ENCODE assay signal across 1 cellular context in the genomic region with DNA sequence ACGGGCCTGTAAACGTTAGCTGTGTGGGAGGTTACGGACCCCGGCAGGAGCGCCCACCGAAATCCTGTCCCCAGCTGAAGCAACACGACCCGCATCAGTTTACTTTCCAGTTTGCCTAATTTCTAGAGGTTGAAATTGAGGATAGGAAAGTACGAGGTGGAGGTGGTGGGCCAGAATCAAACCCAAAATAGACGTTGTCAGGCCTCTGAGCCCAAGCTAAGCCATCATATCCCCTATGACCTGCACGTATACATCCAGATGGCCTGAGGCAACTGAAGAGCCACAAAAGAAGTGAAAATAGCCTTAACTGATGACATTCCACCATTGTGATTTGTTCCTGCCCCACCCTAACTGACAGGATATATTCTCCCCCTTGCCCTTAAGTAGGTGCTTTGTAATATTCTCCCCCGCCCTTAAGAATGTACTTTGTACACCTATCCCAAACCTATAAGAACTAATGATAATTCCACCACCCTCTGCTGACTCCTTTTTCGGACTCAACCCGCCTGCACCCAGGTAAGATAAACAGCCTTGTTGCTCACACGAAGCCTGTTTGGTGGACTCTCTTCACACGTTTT.
TF ChIP-seq lines count a peak whose summit lies in the region.

No MANE protein-coding gene starts in this region.

TF ChIP-seq in HEK293, 187 proteins besides CTCF, POLR2A, EP300 and RAD21 (continued from another document):
- TF ChIP-seq, protein P1, sequence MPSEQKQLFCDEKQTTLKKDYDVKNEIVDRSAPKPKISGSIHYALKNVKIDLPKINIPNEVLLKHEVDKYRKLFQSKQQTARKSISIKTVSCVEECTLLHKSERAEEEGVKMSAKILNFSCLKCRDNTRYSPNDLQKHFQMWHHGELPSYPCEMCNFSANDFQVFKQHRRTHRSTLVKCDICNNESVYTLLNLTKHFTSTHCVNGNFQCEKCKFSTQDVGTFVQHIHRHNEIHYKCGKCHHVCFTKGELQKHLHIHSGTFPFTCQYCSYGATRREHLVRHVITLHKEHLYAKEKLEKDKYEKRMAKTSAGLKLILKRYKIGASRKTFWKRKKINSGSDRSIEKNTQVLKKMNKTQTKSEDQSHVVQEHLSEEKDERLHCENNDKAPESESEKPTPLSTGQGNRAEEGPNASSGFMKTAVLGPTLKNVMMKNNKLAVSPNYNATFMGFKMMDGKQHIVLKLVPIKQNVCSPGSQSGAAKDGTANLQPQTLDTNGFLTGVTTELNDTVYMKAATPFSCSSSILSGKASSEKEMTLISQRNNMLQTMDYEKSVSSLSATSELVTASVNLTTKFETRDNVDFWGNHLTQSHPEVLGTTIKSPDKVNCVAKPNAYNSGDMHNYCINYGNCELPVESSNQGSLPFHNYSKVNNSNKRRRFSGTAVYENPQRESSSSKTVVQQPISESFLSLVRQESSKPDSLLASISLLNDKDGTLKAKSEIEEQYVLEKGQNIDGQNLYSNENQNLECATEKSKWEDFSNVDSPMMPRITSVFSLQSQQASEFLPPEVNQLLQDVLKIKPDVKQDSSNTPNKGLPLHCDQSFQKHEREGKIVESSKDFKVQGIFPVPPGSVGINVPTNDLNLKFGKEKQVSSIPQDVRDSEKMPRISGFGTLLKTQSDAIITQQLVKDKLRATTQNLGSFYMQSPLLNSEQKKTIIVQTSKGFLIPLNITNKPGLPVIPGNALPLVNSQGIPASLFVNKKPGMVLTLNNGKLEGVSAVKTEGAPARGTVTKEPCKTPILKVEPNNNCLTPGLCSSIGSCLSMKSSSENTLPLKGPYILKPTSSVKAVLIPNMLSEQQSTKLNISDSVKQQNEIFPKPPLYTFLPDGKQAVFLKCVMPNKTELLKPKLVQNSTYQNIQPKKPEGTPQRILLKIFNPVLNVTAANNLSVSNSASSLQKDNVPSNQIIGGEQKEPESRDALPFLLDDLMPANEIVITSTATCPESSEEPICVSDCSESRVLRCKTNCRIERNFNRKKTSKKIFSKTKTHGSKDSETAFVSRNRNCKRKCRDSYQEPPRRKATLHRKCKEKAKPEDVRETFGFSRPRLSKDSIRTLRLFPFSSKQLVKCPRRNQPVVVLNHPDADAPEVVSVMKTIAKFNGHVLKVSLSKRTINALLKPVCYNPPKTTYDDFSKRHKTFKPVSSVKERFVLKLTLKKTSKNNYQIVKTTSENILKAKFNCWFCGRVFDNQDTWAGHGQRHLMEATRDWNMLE (tag by site-specific recombination; conservative IDR thresholded peaks at IDR 0.05; ENCODE audit: low read depth): peak; percentile 53; the same call in 1 of the 2 replicates
- TF ChIP-seq ZBTB17 (tag by site-specific recombination; IDR thresholded peaks at IDR 0.05): 0 out of 2 replicates have a peak, but pooled peaks have one; percentile 28
- TF ChIP-seq ZNF623 (tag by site-specific recombination; IDR thresholded peaks at IDR 0.05): 0 out of 2 replicates have a peak, but pooled peaks have one; percentile 1
